ENCODE assay signal across 8 cellular contexts in genomic region chr2:215066138-215066537, GRCh38.
"Had no signal": no experiment of that assay in that cellular context is flagged by ENCODE, and none has a peak within 500 bp of the region (broad histone marks: within the 10 kb centered on the region; RNA-seq: fewer than 3 reads in every experiment).

No MANE protein-coding gene starts in this region.

- H3K4me1 Mint-ChIP-seq: IgD-negative memory B cell had no signal

- ATAC-seq: HepG2, K562 had no signal

- H3K4me3 Mint-ChIP-seq: IgD-negative memory B cell had no signal

- H3K27ac ChIP-seq: HL-60 had no signal

- DNase-seq: IMR-90, KBM-7, KG1 had no signal

- H3K4me3 ChIP-seq: K562 had no signal

- FAIRE-seq: HepG2, HTR-8/SVneo, K562 had no signal

- H3K27ac Mint-ChIP-seq: IgD-negative memory B cell had no signal
